1 cellular context compared by ENCODE assay signal in the genomic region with DNA sequence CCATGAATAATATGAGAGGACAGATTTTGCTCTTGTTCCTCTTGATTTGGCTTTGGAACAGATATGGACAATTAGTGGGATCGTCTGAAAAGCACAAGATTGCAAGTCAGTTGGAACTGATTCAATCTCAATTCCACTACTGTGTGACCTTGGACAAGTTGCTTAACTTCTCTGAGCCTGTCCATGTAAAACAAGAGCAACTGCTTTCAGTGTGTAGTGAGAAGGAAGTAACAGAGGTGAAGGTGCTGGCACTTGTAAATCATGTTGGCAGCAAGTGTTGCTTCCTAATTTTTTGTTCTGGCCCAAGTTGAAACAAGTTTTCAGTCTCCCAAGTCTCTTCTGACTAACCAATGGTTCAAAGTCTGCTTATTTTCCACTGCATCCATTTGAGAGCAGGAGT.
TF ChIP-seq lines count a peak whose summit lies in the region.

No MANE protein-coding gene starts in this region.

TF ChIP-seq in HEK293T, 16 proteins besides CTCF, POLR2A, EP300 and RAD21:
- TF ChIP-seq ARNT (IDR thresholded peaks at IDR 0.05) = no peak
- no peak for TF ChIP-seq CTBP1 (IDR thresholded peaks at IDR 0.05; ENCODE audit: borderline replicate concordance)
- TF ChIP-seq L3MBTL2 (conservative IDR thresholded peaks at IDR 0.05) = no peak
- no peak for TF ChIP-seq ZNF384 (IDR thresholded peaks at IDR 0.05)
- no peak for TF ChIP-seq HDGF (IDR thresholded peaks at IDR 0.05; ENCODE audit: borderline replicate concordance)
- TF ChIP-seq, protein P1, sequence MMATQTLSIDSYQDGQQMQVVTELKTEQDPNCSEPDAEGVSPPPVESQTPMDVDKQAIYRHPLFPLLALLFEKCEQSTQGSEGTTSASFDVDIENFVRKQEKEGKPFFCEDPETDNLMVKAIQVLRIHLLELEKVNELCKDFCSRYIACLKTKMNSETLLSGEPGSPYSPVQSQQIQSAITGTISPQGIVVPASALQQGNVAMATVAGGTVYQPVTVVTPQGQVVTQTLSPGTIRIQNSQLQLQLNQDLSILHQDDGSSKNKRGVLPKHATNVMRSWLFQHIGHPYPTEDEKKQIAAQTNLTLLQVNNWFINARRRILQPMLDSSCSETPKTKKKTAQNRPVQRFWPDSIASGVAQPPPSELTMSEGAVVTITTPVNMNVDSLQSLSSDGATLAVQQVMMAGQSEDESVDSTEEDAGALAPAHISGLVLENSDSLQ (IDR thresholded peaks at IDR 0.05) = no peak
- no peak for TF ChIP-seq FOXA1 (IDR thresholded peaks at IDR 0.05)
- TF ChIP-seq SP1 (IDR thresholded peaks at IDR 0.05) = no peak
- no peak for TF ChIP-seq LEF1 (IDR thresholded peaks at IDR 0.05; ENCODE audit: borderline replicate concordance)
- TF ChIP-seq SUZ12 (IDR thresholded peaks at IDR 0.05) = no peak
- no peak for TF ChIP-seq NFRKB (IDR thresholded peaks at IDR 0.05)
- TF ChIP-seq BHLHE40 (IDR thresholded peaks at IDR 0.05; ENCODE audit: borderline replicate concordance) = no peak
- no peak for TF ChIP-seq FOXM1 (IDR thresholded peaks at IDR 0.05; ENCODE audit: borderline replicate concordance)
- TF ChIP-seq TARDBP (IDR thresholded peaks at IDR 0.05) = no peak
- TF ChIP-seq ELF4 (IDR thresholded peaks at IDR 0.05) = no peak
